10 cellular contexts compared by ENCODE assay signal in the genomic region with DNA sequence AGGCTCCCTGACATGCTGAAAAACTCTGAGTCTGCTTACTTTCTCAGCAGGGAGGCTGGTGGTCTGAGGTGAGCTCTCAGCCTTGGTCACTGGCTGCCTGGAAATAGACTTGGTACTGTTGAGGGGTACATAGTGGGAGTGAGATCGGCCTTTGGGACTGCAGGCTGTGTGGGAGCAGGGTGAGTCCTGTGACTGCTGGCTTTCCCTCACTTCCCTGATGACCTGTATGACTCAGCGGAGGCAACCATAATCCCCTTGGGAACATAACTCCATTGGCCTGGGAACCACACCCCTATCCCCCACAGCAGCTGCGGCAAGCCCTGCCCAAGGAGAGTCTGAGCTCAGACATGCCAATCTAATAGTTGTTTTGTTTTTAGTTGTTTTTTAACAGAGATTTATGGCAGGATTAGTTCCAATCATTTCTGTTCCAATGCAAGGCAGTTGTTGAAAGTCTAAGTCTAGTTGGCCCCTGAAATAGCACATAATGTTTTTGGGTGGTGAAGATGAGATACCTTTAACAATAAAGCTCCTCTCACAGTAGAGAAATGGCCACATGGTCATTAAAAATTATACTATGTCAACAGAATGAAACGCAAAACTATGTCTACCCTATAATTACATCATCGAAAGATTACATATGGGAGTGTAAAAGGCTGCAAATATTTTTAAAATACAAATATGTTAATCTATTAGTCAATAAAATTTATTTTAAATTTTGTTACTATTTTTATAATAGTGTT.
DNase-seq lines count a peak whose midpoint lies in the region; ATAC-seq and TF ChIP-seq lines count a peak whose summit lies in the region.
"Had no signal": no experiment of that assay in that cellular context is flagged by ENCODE, and none has a peak within 500 bp of the region (broad histone marks: within the 10 kb centered on the region; RNA-seq: fewer than 3 reads in every experiment).

No MANE protein-coding gene starts in this region.

- no peaks in the 10 kb centered on the region for H3K36me3 Mint-ChIP-seq in nephron (ENCODE audit: low read depth)
- H3K36me3 Mint-ChIP-seq in naive thymus-derived CD8-positive, alpha-beta T cell = no peaks in the 10 kb centered on the region

- H3K9me3 Mint-ChIP-seq in nephron = peaks cover 27% of the 10 kb centered on the region
- H3K9me3 Mint-ChIP-seq in naive thymus-derived CD8-positive, alpha-beta T cell = peaks cover 0 to 33% (median 6%) of the 10 kb centered on the region in 9 donors

- peaks cover 4% of the 10 kb centered on the region for H3K4me1 Mint-ChIP-seq in nephron
- H3K4me1 Mint-ChIP-seq in naive thymus-derived CD8-positive, alpha-beta T cell = no peaks in the 10 kb centered on the region

- intact Hi-C loops in Right ventricle myocardium superior (cut with DNase I) (no loop called here), uterus (cut with DNase I; ENCODE audit: low total_unique reads) (no loop called here)

- H3K36me3 ChIP-seq in MG63 (no peaks in the 10 kb centered on the region), uterus (no peaks in the 10 kb centered on the region)

- no peaks in the 10 kb centered on the region for H3K27me3 Mint-ChIP-seq in nephron (ENCODE audit: low read depth)
- H3K27me3 Mint-ChIP-seq in naive thymus-derived CD8-positive, alpha-beta T cell = peaks cover 0 to 7% (median under 1%) of the 10 kb centered on the region in 5 donors

- CTCF ChIA-PET in HEK293T (lab: Yijun Ruan, JAX) = no interaction called here

- TF ChIP-seq CTCF in nephron (IDR thresholded peaks at IDR 0.05; ENCODE audit: unreplicated experiment in 3 of 3) (no peak), uterus (IDR thresholded peaks at IDR 0.05) (no peak)

- POLR2A ChIA-PET in naive thymus-derived CD8-positive, alpha-beta T cell (lab: Charles Lee) = interaction anchor here (0.6 kb wide), 1 partner anchor 12 kb away, joined by 3 read pairs; no protein-coding TSS in a partner anchor
- POLR2A ChIA-PET in HEK293T (lab: Yijun Ruan, JAX) = no interaction called here

- peak; percentile 65 for DNase-seq in ELF-1 (ENCODE audit: low read depth, low spot score)
- peak; percentile 70 for DNase-seq in MG63
- DNase-seq in brain pericyte (ENCODE audit: low read depth, low spot score) = peak; percentile 55
- no peak for DNase-seq in naive thymus-derived CD8-positive, alpha-beta T cell
- no peak for DNase-seq in Right ventricle myocardium superior
- no peak for DNase-seq in uterus
- no peak for DNase-seq in HEK293T (ENCODE audit: extremely low spot score)
- DNase-seq: NCI-H510A had no signal

- no peaks in the 10 kb centered on the region for H3K9me3 ChIP-seq in MG63
- H3K9me3 ChIP-seq in uterus = no peaks in the 10 kb centered on the region

- peak overlapping the region in 2 of 3 experiments; percentile 41 to 66 for H3K27ac Mint-ChIP-seq in nephron
- H3K27ac Mint-ChIP-seq in naive thymus-derived CD8-positive, alpha-beta T cell = no peak overlapping the region

- no peak overlapping the region for H3K4me3 ChIP-seq in MG63
- no peak overlapping the region for H3K4me3 ChIP-seq in uterus

- H3K27me3 ChIP-seq in MG63 = no peaks in the 10 kb centered on the region
- no peaks in the 10 kb centered on the region for H3K27me3 ChIP-seq in uterus

- no peak overlapping the region for H3K27ac ChIP-seq in uterus
- H3K27ac ChIP-seq: parathyroid adenoma had no signal

- H3K4me3 Mint-ChIP-seq in nephron = no peak overlapping the region
- no peak overlapping the region for H3K4me3 Mint-ChIP-seq in naive thymus-derived CD8-positive, alpha-beta T cell

- no peaks in the 10 kb centered on the region for H3K4me1 ChIP-seq in uterus
- H3K4me1 ChIP-seq: parathyroid adenoma had no signal

- no peak for TF ChIP-seq POLR2A in uterus (IDR thresholded peaks at IDR 0.05)

- ATAC-seq in naive thymus-derived CD8-positive, alpha-beta T cell = no peak
- no peak for ATAC-seq in Right ventricle myocardium superior (ENCODE audit: poor library complexity)

TF ChIP-seq in HEK293T, 16 proteins besides CTCF, POLR2A, EP300 and RAD21:
- TF ChIP-seq HDGF (IDR thresholded peaks at IDR 0.05; ENCODE audit: borderline replicate concordance) (no peak), CTBP1 (IDR thresholded peaks at IDR 0.05; ENCODE audit: borderline replicate concordance) (no peak), SUZ12 (IDR thresholded peaks at IDR 0.05) (no peak), FOXK2 (IDR thresholded peaks at IDR 0.05) (no peak), ARNT (IDR thresholded peaks at IDR 0.05) (no peak), LEF1 (IDR thresholded peaks at IDR 0.05; ENCODE audit: borderline replicate concordance) (no peak)

Comparison
In these comparisons a context has a peak if more than half of its experiments do, and no peak if none do; other contexts are left out.
1. DNase-seq: peak in ELF-1 (single experiment), MG63 (single experiment) and brain pericyte (single experiment); none in naive thymus-derived CD8-positive, alpha-beta T cell (0 of 10), Right ventricle myocardium superior (single experiment), uterus (0 of 2) and HEK293T (single experiment).
2. H3K27ac Mint-ChIP-seq: peak in nephron (2 of 3); none in naive thymus-derived CD8-positive, alpha-beta T cell (0 of 10).